ENCODE assay signal across 8 cellular contexts in the genomic region with DNA sequence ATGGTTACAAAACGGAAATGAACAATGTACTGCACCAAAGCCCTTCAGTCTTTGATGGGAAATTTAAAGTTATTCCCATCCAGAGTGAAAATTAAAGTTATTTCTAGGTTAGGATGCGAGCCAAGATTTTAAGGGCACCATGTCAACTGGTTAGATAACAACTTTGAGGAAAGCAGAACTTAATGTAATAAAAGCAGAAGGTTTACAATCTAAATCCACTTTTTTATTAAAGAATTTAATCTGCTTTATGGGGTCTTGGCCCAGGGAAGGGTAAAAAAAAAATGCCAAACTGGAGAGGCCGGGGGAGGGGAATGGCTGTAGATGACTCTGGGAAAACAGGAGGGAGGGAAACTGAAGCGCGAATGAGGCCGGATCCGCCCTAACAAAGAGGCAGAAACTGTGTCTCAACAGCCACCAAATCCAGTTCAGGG.
A peak's percentile ranks its signal among the peaks of the same experiment; 100 is the strongest.
DNase-seq lines count a peak whose midpoint lies in the region; ATAC-seq, FAIRE-seq and TF ChIP-seq lines count a peak whose summit lies in the region.

No MANE protein-coding gene starts in this region.

- POLR2A ChIA-PET in activated CD4-positive, alpha-beta T cell treated with anti-CD3 and anti-CD28 coated beads for 36 hours (lab: Charles Lee), result interaction anchor here (1.3 to 1.9 kb wide), 4 partner anchors 108 to 137 kb away, joined by 7 to 19 read pairs (median 12); partner anchors contain the start of gene ATF7IP

- peaks cover 11% of the 10 kb centered on the region for H3K9me3 Mint-ChIP-seq in activated CD4-positive, alpha-beta T cell treated with anti-CD3 and anti-CD28 coated beads for 36 hours (ENCODE audit: low read depth)

- peak overlapping the region; percentile 80 to 95 (median 89) for H3K27ac ChIP-seq in body of pancreas
- H3K27ac ChIP-seq in lung (ENCODE audit: low read depth in 1 of 2, low read length in 1 of 2), result peak overlapping the region; percentile 67 to 91
- peak overlapping the region; percentile 79 to 84 for H3K27ac ChIP-seq in tibial artery

- peak overlapping the region; percentile 99 for H3K27ac Mint-ChIP-seq in activated CD4-positive, alpha-beta T cell treated with anti-CD3 and anti-CD28 coated beads for 36 hours

- TF ChIP-seq CTCF in body of pancreas (IDR thresholded peaks at IDR 0.05), result no peak
- no peak for TF ChIP-seq CTCF in lung (IDR thresholded peaks at IDR 0.05; ENCODE audit: control extremely low read depth, extremely low read depth)
- no peak for TF ChIP-seq CTCF in tibial artery (IDR thresholded peaks at IDR 0.05)
- TF ChIP-seq CTCF in D721Med (IDR thresholded peaks at IDR 0.05; ENCODE audit: insufficient read depth, missing control alignments), result no peak

- ATAC-seq in activated CD4-positive, alpha-beta T cell treated with anti-CD3 and anti-CD28 coated beads for 36 hours, result no peak
- no peak for ATAC-seq in body of pancreas
- no peak for ATAC-seq in lung (ENCODE audit: insufficient read depth, low FRiP score)
- ATAC-seq in HG03025 (IDR thresholded peaks at IDR 0.05; ENCODE audit: low FRiP score, unreplicated experiment), result no peak

- FAIRE-seq in D721Med (lab: Jason Lieb, UNC), result no peak

- peaks cover 18% of the 10 kb centered on the region for H3K36me3 Mint-ChIP-seq in activated CD4-positive, alpha-beta T cell treated with anti-CD3 and anti-CD28 coated beads for 36 hours (ENCODE audit: low read depth)

- H3K36me3 ChIP-seq in body of pancreas (replicated peaks in 1 of 2; ENCODE audit: insufficient read depth in 1 of 2, low read depth in 2 of 2) (no peaks in the 10 kb centered on the region), lung (ENCODE audit: control insufficient read depth in 2 of 2, insufficient read depth in 2 of 2, low read length in 2 of 2) (no peaks in the 10 kb centered on the region), tibial artery (no peaks in the 10 kb centered on the region)

- no peaks in the 10 kb centered on the region for H3K27me3 ChIP-seq in body of pancreas
- no peaks in the 10 kb centered on the region for H3K27me3 ChIP-seq in lung (ENCODE audit: control insufficient read depth, insufficient read depth)
- no peaks in the 10 kb centered on the region for H3K27me3 ChIP-seq in tibial artery

- CTCF ChIA-PET in activated CD4-positive, alpha-beta T cell treated with anti-CD3 and anti-CD28 coated beads for 36 hours (lab: Charles Lee), result interaction anchor here (0.5 to 2.3 kb wide), 18 partner anchors 12 to 506 kb away, joined by 3 to 17 read pairs (median 4); partner anchors contain the start of gene ATF7IP

- DNase-seq in activated CD4-positive, alpha-beta T cell treated with anti-CD3 and anti-CD28 coated beads for 36 hours, result no peak
- DNase-seq in activated CD4-positive, alpha-beta T cell treated with anti-CD3 and anti-CD28 coated beads for 4 hours, result no peak
- DNase-seq in body of pancreas (no peak), lung (ENCODE audit: low spot score) (no peak), tibial artery (no peak), D721Med (ENCODE audit: insufficient read length, low spot score) (no peak)
- DNase-seq in stimulated activated CD4-positive, alpha-beta T cell treated with anti-CD3 and anti-CD28 coated beads, Interleukin-4, amount 100 ng/mL, for 4 hours, result no peak

- H3K9me3 ChIP-seq in body of pancreas, result no peaks in the 10 kb centered on the region
- no peaks in the 10 kb centered on the region for H3K9me3 ChIP-seq in lung (ENCODE audit: control insufficient read depth in 2 of 2, insufficient read depth in 1 of 2, low read length in 1 of 2)
- H3K9me3 ChIP-seq in tibial artery, result no peaks in the 10 kb centered on the region

- peak in 2 of 3 donors; percentile 45 to 51 for TF ChIP-seq POLR2A in body of pancreas (IDR thresholded peaks at IDR 0.05)

- H3K4me1 ChIP-seq in body of pancreas (peaks cover 40% of the 10 kb centered on the region), lung (ENCODE audit: control insufficient read depth in 2 of 2, insufficient read depth in 2 of 2, low read length in 2 of 2) (peaks cover 5 to 11% of the 10 kb centered on the region in 2 donors), tibial artery (peaks cover 0 to 55% (median 34%) of the 10 kb centered on the region in 4 donors)

- H3K27me3 Mint-ChIP-seq in activated CD4-positive, alpha-beta T cell treated with anti-CD3 and anti-CD28 coated beads for 36 hours, result no peaks in the 10 kb centered on the region

- intact Hi-C loops in activated CD4-positive, alpha-beta T cell treated with anti-CD3 and anti-CD28 coated beads for 36 hours (cut with DNase I, micrococcal nuclease), result loop anchor here (1.0 to 10.0 kb wide), 10 partner anchors 21 to 1625 kb away; partner anchors contain the start of genes ARHGDIB (in 1 of the 2), ATF7IP (in 1 of the 2) and STRAP (in 1 of the 2)
- intact Hi-C loops in body of pancreas (cut with DNase I) (no loop called here), tibial artery (cut with DNase I; ENCODE audit: low total_unique reads) (loop anchor here (10.0 kb wide), 1 partner anchor 127 kb away; no protein-coding TSS in a partner anchor)

- 5 to 9% methylated on average over 7 of the region's 7 CpGs for WGBS in body of pancreas, 2 donors
- WGBS in lung, 2 donors, result 15 to 16% methylated on average over 7 of the region's 7 CpGs

- peak overlapping the region; percentile 66 for H3K4me3 Mint-ChIP-seq in activated CD4-positive, alpha-beta T cell treated with anti-CD3 and anti-CD28 coated beads for 36 hours

- H3K4me3 ChIP-seq in body of pancreas (no peak overlapping the region), lung (no peak overlapping the region), tibial artery (peak overlapping the region; percentile 22 to 34)

- peaks cover 54% of the 10 kb centered on the region for H3K4me1 Mint-ChIP-seq in activated CD4-positive, alpha-beta T cell treated with anti-CD3 and anti-CD28 coated beads for 36 hours

Comparison
In these comparisons a context has a peak if more than half of its experiments do, and no peak if none do; other contexts are left out.
1. H3K4me3 ChIP-seq: peak in tibial artery (2 of 2); none in body of pancreas (0 of 2) and lung (single experiment).
2. Peak in every context shown above with its lines, with median percentiles within 50 percentile points of each other: H3K27ac ChIP-seq.